18 cellular contexts compared by ENCODE assay signal in genomic region chr10:3235996-3236510, GRCh38.
DNase-seq lines count a peak whose midpoint lies in the region; FAIRE-seq and TF ChIP-seq lines count a peak whose summit lies in the region.
"Had no signal": no experiment of that assay in that cellular context is flagged by ENCODE, and none has a peak within 500 bp of the region (broad histone marks: within the 10 kb centered on the region; RNA-seq: fewer than 3 reads in every experiment).

No MANE protein-coding gene starts in this region.

- no peaks in the 10 kb centered on the region for H3K9me3 ChIP-seq in SJCRH30 (replicated peaks)
- no peaks in the 10 kb centered on the region for H3K9me3 ChIP-seq in mesenchymal stem cell (ENCODE audit: control insufficient read depth, low read length)
- H3K9me3 ChIP-seq: BLaER1 had no signal

- H3K4ac ChIP-seq in mesenchymal stem cell (ENCODE audit: low read depth in 1 of 2, low read length in 2 of 2) = no peak overlapping the region

- H2BK12ac ChIP-seq in mesenchymal stem cell (ENCODE audit: low read length in 2 of 2) = no peak overlapping the region

- no peaks in the 10 kb centered on the region for H3K36me3 ChIP-seq in SJCRH30
- no peaks in the 10 kb centered on the region for H3K36me3 ChIP-seq in mesenchymal stem cell (ENCODE audit: control insufficient read depth in 1 of 2, insufficient read depth in 2 of 2, low read depth in 1 of 2, low read length in 2 of 2)
- H3K36me3 ChIP-seq: BLaER1 had no signal

- H3K27ac ChIP-seq in SJCRH30 (no peak overlapping the region), mesenchymal stem cell (ENCODE audit: low read length, poor library complexity, severe bottlenecking) (no peak overlapping the region)
- H3K27ac ChIP-seq: BLaER1, GM23248 had no signal

- no peak for TF ChIP-seq POLR2A in H54 (IDR thresholded peaks at IDR 0.05; ENCODE audit: low read depth, low read length)

- no peak overlapping the region for H2BK120ac ChIP-seq in mesenchymal stem cell (ENCODE audit: low read depth, low read length)

- H3K4me1 ChIP-seq in SJCRH30 = peaks cover 4% of the 10 kb centered on the region; the same call in 1 of the 2 replicates
- H3K4me1 ChIP-seq in mesenchymal stem cell (ENCODE audit: control insufficient read depth, insufficient read depth, low read depth, low read length) = peaks cover 9% of the 10 kb centered on the region

- no peak overlapping the region for H3K18ac ChIP-seq in mesenchymal stem cell (ENCODE audit: low read depth in 1 of 2, low read length in 2 of 2)

- H4K8ac ChIP-seq in mesenchymal stem cell (ENCODE audit: low read length) = no peak overlapping the region

- peaks cover 2% of the 10 kb centered on the region for H3K79me1 ChIP-seq in mesenchymal stem cell (replicated peaks; ENCODE audit: low read length, poor library complexity, severe bottlenecking)

- H2BK15ac ChIP-seq in mesenchymal stem cell (ENCODE audit: low read depth, poor library complexity, severe bottlenecking) = no peak overlapping the region

- H2AK5ac ChIP-seq in mesenchymal stem cell (ENCODE audit: low read length, severe bottlenecking) = no peak overlapping the region

- no peak for FAIRE-seq in urothelium cell line (lab: Jason Lieb, UNC)
- no peak for FAIRE-seq in H54 (lab: Jason Lieb, UNC)
- FAIRE-seq: A204.1, G401.6, GM12891, HepG2, HTR-8/SVneo had no signal

- no peaks in the 10 kb centered on the region for H3K27me3 ChIP-seq in SJCRH30
- peaks cover 0 to 14% of the 10 kb centered on the region in 2 experiments for H3K27me3 ChIP-seq in mesenchymal stem cell (ENCODE audit: control insufficient read depth in 1 of 2, insufficient read depth in 1 of 2, low read length in 2 of 2)
- H3K27me3 ChIP-seq: BLaER1 had no signal

- WGBS in mesenchymal stem cell = 68% methylated on average over 15 of the region's 15 CpGs

- no peak overlapping the region for H4K91ac ChIP-seq in mesenchymal stem cell (ENCODE audit: low read length)

- H3K14ac ChIP-seq in mesenchymal stem cell (ENCODE audit: low read length in 2 of 2) = no peak overlapping the region

- no peak overlapping the region for H2AFZ ChIP-seq in mesenchymal stem cell (ENCODE audit: low read depth, low read length)
- H2AFZ ChIP-seq: GM23248 had no signal

- DNase-seq in Daoy (ENCODE audit: low read depth) = peak; percentile 19
- DNase-seq in SJCRH30 = peak; percentile 16 to 51
- peak; percentile 74 for DNase-seq in mesenchymal stem cell
- DNase-seq in urothelium cell line (ENCODE audit: low spot score) = peak; percentile 13
- DNase-seq in NCI-H2227 treated with DMSO at 0.1 percent for 48 hours (lab: John Stamatoyannopoulos, UW) = no peak
- no peak for DNase-seq in H54 (ENCODE audit: insufficient read length, low spot score)
- DNase-seq in DMS79 treated with DMSO at 0.1 percent for 48 hours (lab: John Stamatoyannopoulos, UW) = no peak
- DNase-seq: AML-193; CD8-positive, alpha-beta memory T cell; EL; GM23248; H7 had no signal

- H3K23ac ChIP-seq in mesenchymal stem cell (ENCODE audit: low read length in 2 of 2) = no peak overlapping the region

- H3K4me2 ChIP-seq in mesenchymal stem cell (ENCODE audit: low read length, poor library complexity, severe bottlenecking) = no peak overlapping the region
- H3K4me2 ChIP-seq: BLaER1 had no signal

- H2BK5ac ChIP-seq in mesenchymal stem cell (ENCODE audit: low read depth, low read length, poor library complexity, severe bottlenecking) = no peak overlapping the region

- H3K4me3 ChIP-seq in SJCRH30 = no peak overlapping the region
- H3K4me3 ChIP-seq in mesenchymal stem cell (ENCODE audit: insufficient read depth in 1 of 2, low read depth in 1 of 2, low read length in 2 of 2) = no peak overlapping the region
- H3K4me3 ChIP-seq: BLaER1, GM23248 had no signal

- no peak overlapping the region for H3K9ac ChIP-seq in mesenchymal stem cell (ENCODE audit: low read length)
- H3K9ac ChIP-seq: BLaER1, GM23248 had no signal

Comparison
In these comparisons a context has a peak if more than half of its experiments do, and no peak if none do; other contexts are left out.
1. DNase-seq: peak in Daoy (single experiment), SJCRH30 (2 of 2), mesenchymal stem cell (single experiment) and urothelium cell line (single experiment); none in NCI-H2227 treated with DMSO at 0.1 percent for 48 hours (single experiment), H54 (single experiment) and DMS79 treated with DMSO at 0.1 percent for 48 hours (single experiment).